ENCODE assay signal across 1 cellular context in genomic region chr6:157169186-157169585, GRCh38.
TF ChIP-seq lines count a peak whose summit lies in the region.

No MANE protein-coding gene starts in this region.

TF ChIP-seq in GM23338, 12 proteins besides CTCF, POLR2A, EP300 and RAD21 (continued from another document):
- TF ChIP-seq ZNF462 (CRISPR knock-in tag; IDR thresholded peaks at IDR 0.05) = no peak
